In genomic region chr1:153307221-153307600, GRCh38 we compare ENCODE assay signal across 28 cellular contexts. TPM values are rescaled to one million over a fixed set of nuclear protein-coding genes. Genes with fewer than 3 reads are reported as not detected.
"Had no signal": no experiment of that assay in that cellular context is flagged by ENCODE, and none has a peak within 500 bp of the region (broad histone marks: within the 10 kb centered on the region; RNA-seq: fewer than 3 reads in every experiment).

No MANE protein-coding gene starts in this region.

- H3K4me2 ChIP-seq: KMS-11, PC-9 had no signal

- H3K4me3 ChIP-seq: K562, PC-9, Peyer's patch, SJCRH30 had no signal

- H3K9me3 Mint-ChIP-seq: IgD-negative memory B cell had no signal

- H3K27ac Mint-ChIP-seq: IgD-negative memory B cell had no signal

- H3K9me3 ChIP-seq: Peyer's patch, SJCRH30 had no signal

- DNase-seq: Kasumi-1, MM.1S, NCI-H1092 treated with DMSO at 0.1 percent for 48 hours, NCI-H1436, NCI-H187, NCI-H2029, NCI-H2081 treated with DMSO at 0.1 percent for 48 hours, NCI-H2171, NCI-H226, NCI-H446, NCI-H510A, NCI-H524 treated with DMSO at 0.1 percent for 48 hours, NCI-H69, NCI-H774, PC-9, Peyer's patch, SHP77 treated with DMSO at 0.1 percent for 48 hours, SJCRH30 had no signal

- H3K27ac ChIP-seq: KMS-11, PC-9, Peyer's patch, SJCRH30 had no signal

- H2AFZ ChIP-seq: PC-9 had no signal

- H3K36me3 ChIP-seq: Peyer's patch, SJCRH30 had no signal

- ATAC-seq: K562, Right ventricle myocardium inferior, SK-N-SH treated with all-trans-retinoic acid at 6 μM for 48 hours had no signal

- H3K27me3 ChIP-seq: Peyer's patch, SJCRH30 had no signal

- H3K9ac ChIP-seq: KMS-11 had no signal

- H3K4me1 ChIP-seq: Peyer's patch, SJCRH30 had no signal

RNA-seq across cellular contexts. Expression of gene PGLYRP3, which starts 5.5 kb away (rescaled TPM):
- total RNA-seq: HT-29; K562; M059J; OCI-LY7; PC-9; Peyer's patch; Right ventricle myocardium inferior; RPMI7951; SJCRH30; T-helper 1 cell treated with Interleukin-12 subunit alpha and Interleukin-12 subunit beta and Interleukin-4 antibody, amounts not matched to agents 30 ng/mL and 1 ng/mL, for 36 hours had no signal
- polyA plus RNA-seq: IgD-negative memory B cell, K562 had no signal

RNA-seq across cellular contexts. Expression of gene PGLYRP4, which starts 41.4 kb away (rescaled TPM):
- total RNA-seq: HT-29; M059J; OCI-LY7; PC-9; Peyer's patch; Right ventricle myocardium inferior; RPMI7951; SJCRH30; T-helper 1 cell treated with Interleukin-12 subunit alpha and Interleukin-12 subunit beta and Interleukin-4 antibody, amounts not matched to agents 30 ng/mL and 1 ng/mL, for 36 hours had no signal
- polyA plus RNA-seq: IgD-negative memory B cell had no signal

RNA-seq across cellular contexts. Expression of gene LORICRIN, which starts 47.7 kb away (rescaled TPM):
- total RNA-seq: HT-29; K562; M059J; OCI-LY7; PC-9; Peyer's patch; Right ventricle myocardium inferior; RPMI7951; SJCRH30; T-helper 1 cell treated with Interleukin-12 subunit alpha and Interleukin-12 subunit beta and Interleukin-4 antibody, amounts not matched to agents 30 ng/mL and 1 ng/mL, for 36 hours had no signal
- polyA plus RNA-seq: IgD-negative memory B cell, K562 had no signal

RNA-seq across cellular contexts. Expression of gene S100A9, which starts 50.4 kb away (rescaled TPM):
- total RNA-seq: OCI-LY7, SJCRH30 had no signal
- polyA plus RNA-seq: K562 had no signal
